Comparison of ENCODE assay signal across 3 cellular contexts in the genomic region with DNA sequence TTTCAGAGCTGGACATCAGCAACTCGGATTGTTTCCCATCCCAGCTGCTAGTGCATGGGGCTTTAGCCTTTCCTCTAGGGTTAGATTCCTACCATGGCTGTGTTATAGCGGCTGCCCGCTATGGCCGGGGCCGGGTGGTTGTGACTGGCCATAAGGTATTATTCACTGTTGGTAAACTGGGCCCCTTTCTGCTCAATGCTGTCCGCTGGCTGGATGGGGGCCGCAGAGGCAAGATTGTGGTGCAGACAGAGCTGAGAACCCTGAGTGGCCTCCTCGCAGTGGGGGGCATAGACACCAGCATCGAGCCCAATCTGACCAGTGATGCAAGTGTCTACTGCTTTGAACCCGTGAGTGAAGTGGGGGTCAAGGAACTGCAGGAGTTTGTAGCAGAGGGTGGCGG. TPM values are rescaled to one million over a fixed set of nuclear protein-coding genes. Genes with fewer than 3 reads are reported as not detected.
"Had no signal": no experiment of that assay in that cellular context is flagged by ENCODE, and none has a peak within 500 bp of the region (broad histone marks: within the 10 kb centered on the region; RNA-seq: fewer than 3 reads in every experiment).

No MANE protein-coding gene starts in this region.

RNA-seq across cellular contexts. Expression of a gene that starts 26.5 kb away (rescaled TPM):
- total RNA-seq: dermis blood vessel endothelial cell; glomerular endothelial cell; naive thymus-derived CD8-positive, alpha-beta T cell had no signal
